In genomic region chr10:124697443-124697836, GRCh38 we compare ENCODE assay signal across 1 cellular context.
TF ChIP-seq lines count a peak whose summit lies in the region.

No MANE protein-coding gene starts in this region.

TF ChIP-seq in H1, 55 proteins besides CTCF, POLR2A, EP300 and RAD21:
- TF ChIP-seq TEAD4 (IDR thresholded peaks at IDR 0.05; ENCODE audit: low read depth, low read length) (no peak), EGR1 (IDR thresholded peaks at IDR 0.05; ENCODE audit: borderline replicate concordance, low read depth, low read length) (no peak), CHD1 (IDR thresholded peaks at IDR 0.05; ENCODE audit: low read depth, low read length) (no peak), BCL11A (IDR thresholded peaks at IDR 0.05; ENCODE audit: low read depth in 2 of 2, low read length in 2 of 2) (no peak), TBP (IDR thresholded peaks at IDR 0.05; ENCODE audit: low read depth, low read length) (no peak)
- TF ChIP-seq, protein P1, sequence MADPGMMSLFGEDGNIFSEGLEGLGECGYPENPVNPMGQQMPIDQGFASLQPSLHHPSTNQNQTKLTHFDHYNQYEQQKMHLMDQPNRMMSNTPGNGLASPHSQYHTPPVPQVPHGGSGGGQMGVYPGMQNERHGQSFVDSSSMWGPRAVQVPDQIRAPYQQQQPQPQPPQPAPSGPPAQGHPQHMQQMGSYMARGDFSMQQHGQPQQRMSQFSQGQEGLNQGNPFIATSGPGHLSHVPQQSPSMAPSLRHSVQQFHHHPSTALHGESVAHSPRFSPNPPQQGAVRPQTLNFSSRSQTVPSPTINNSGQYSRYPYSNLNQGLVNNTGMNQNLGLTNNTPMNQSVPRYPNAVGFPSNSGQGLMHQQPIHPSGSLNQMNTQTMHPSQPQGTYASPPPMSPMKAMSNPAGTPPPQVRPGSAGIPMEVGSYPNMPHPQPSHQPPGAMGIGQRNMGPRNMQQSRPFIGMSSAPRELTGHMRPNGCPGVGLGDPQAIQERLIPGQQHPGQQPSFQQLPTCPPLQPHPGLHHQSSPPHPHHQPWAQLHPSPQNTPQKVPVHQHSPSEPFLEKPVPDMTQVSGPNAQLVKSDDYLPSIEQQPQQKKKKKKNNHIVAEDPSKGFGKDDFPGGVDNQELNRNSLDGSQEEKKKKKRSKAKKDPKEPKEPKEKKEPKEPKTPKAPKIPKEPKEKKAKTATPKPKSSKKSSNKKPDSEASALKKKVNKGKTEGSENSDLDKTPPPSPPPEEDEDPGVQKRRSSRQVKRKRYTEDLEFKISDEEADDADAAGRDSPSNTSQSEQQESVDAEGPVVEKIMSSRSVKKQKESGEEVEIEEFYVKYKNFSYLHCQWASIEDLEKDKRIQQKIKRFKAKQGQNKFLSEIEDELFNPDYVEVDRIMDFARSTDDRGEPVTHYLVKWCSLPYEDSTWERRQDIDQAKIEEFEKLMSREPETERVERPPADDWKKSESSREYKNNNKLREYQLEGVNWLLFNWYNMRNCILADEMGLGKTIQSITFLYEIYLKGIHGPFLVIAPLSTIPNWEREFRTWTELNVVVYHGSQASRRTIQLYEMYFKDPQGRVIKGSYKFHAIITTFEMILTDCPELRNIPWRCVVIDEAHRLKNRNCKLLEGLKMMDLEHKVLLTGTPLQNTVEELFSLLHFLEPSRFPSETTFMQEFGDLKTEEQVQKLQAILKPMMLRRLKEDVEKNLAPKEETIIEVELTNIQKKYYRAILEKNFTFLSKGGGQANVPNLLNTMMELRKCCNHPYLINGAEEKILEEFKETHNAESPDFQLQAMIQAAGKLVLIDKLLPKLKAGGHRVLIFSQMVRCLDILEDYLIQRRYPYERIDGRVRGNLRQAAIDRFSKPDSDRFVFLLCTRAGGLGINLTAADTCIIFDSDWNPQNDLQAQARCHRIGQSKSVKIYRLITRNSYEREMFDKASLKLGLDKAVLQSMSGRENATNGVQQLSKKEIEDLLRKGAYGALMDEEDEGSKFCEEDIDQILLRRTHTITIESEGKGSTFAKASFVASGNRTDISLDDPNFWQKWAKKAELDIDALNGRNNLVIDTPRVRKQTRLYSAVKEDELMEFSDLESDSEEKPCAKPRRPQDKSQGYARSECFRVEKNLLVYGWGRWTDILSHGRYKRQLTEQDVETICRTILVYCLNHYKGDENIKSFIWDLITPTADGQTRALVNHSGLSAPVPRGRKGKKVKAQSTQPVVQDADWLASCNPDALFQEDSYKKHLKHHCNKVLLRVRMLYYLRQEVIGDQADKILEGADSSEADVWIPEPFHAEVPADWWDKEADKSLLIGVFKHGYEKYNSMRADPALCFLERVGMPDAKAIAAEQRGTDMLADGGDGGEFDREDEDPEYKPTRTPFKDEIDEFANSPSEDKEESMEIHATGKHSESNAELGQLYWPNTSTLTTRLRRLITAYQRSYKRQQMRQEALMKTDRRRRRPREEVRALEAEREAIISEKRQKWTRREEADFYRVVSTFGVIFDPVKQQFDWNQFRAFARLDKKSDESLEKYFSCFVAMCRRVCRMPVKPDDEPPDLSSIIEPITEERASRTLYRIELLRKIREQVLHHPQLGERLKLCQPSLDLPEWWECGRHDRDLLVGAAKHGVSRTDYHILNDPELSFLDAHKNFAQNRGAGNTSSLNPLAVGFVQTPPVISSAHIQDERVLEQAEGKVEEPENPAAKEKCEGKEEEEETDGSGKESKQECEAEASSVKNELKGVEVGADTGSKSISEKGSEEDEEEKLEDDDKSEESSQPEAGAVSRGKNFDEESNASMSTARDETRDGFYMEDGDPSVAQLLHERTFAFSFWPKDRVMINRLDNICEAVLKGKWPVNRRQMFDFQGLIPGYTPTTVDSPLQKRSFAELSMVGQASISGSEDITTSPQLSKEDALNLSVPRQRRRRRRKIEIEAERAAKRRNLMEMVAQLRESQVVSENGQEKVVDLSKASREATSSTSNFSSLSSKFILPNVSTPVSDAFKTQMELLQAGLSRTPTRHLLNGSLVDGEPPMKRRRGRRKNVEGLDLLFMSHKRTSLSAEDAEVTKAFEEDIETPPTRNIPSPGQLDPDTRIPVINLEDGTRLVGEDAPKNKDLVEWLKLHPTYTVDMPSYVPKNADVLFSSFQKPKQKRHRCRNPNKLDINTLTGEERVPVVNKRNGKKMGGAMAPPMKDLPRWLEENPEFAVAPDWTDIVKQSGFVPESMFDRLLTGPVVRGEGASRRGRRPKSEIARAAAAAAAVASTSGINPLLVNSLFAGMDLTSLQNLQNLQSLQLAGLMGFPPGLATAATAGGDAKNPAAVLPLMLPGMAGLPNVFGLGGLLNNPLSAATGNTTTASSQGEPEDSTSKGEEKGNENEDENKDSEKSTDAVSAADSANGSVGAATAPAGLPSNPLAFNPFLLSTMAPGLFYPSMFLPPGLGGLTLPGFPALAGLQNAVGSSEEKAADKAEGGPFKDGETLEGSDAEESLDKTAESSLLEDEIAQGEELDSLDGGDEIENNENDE (IDR thresholded peaks at IDR 0.05; ENCODE audit: insufficient replicate concordance, low read length) = no peak
